ENCODE assay signal across 8 cellular contexts in the genomic region with DNA sequence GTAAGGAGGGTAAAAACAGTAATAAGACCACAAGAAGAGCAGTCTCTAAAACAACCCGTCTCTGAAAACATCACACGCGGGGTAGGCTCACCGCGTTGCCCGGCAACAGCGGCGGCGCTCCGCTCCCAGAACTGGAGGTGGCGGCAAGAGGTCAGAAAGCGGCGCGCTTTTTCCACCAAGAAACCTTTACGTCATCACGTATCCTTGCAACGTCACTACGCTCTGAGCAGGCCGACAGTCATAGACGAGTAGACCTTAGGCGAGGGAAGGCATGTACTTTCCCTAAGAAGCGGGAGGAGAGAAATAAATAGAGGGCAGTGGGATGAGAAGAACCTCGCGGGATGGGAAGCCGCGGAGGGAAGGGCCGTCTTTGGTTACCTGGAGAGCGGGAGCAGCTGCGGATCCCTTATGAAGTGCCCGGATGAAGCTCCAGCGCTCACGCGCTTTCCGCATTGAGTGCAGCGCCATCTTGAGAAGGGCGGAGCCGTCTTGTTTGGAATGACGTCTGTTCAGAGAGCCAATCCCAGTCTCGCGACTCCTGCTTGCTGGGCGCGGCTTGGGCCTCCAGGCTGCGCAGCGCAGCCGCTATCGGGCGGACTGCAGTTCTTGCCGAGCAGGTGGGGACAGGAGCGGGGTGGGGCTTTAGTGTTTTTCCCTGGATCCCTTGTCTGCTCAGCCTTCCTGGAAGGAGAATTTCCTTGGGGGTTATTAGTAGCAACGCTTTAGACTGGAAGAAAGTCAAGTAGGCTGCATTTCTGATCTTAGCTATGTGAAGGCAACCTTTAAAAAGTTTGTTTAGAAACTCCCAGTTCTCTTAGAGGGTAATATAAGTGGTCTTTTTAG. TPM values are rescaled to one million over a fixed set of nuclear protein-coding genes. Genes with fewer than 3 reads are reported as not detected.
DNase-seq lines count a peak whose midpoint lies in the region; ATAC-seq and TF ChIP-seq lines count a peak whose summit lies in the region.

A gene (minus strand): TSS at position 477 of the 843 bp plus-strand sequence. CDS start 9 bp downstream, at position 468.

- intact Hi-C loops in Panc1 (cut with micrococcal nuclease; ENCODE audit: unreplicated experiment) (no loop called here), esophagus squamous epithelium (cut with DNase I) (no loop called here)

- TSS peak; percentile 78 for BruUV-seq in Panc1 (replicated peaks; lab: Mats Ljungman, UMichigan)

- peaks cover 19% of the 10 kb centered on the region for H3K4me1 ChIP-seq in KMS-11 (ENCODE audit: low read depth, poor library complexity, severe bottlenecking)
- H3K4me1 ChIP-seq in Panc1 (ENCODE audit: control insufficient read depth, insufficient read depth, low read length), result no peaks in the 10 kb centered on the region
- peaks cover 3 to 55% (median 9%) of the 10 kb centered on the region in 3 donors for H3K4me1 ChIP-seq in esophagus squamous epithelium
- peaks cover 3 to 14% of the 10 kb centered on the region in 2 donors for H3K4me1 ChIP-seq in muscle layer of duodenum (ENCODE audit: control insufficient read depth in 1 of 2, insufficient read depth in 2 of 2, low read length in 2 of 2)

- no peaks in the 10 kb centered on the region for H4K20me1 ChIP-seq in KMS-11 (ENCODE audit: insufficient read depth)

- H3K27ac ChIP-seq in KMS-11 (peak within 1 kb of the TSS; percentile 99), Panc1 (ENCODE audit: low read length) (peak within 1 kb of the TSS; percentile 89), esophagus squamous epithelium (peak within 1 kb of the TSS; percentile 90 to 98 (median 96)), muscle layer of duodenum (ENCODE audit: low read length) (peak within 1 kb of the TSS; percentile 99)

- CTCF ChIA-PET in Panc1 (lab: Charles Lee), result interaction anchor here (0.7 kb wide), 1 partner anchor 88 kb away, joined by 3 read pairs; no protein-coding TSS in a partner anchor

- peak within 1 kb of the TSS; percentile 71 for H2AFZ ChIP-seq in KMS-11 (ENCODE audit: low read depth)

- no peak within 1 kb of the TSS for H3K4me3 Mint-ChIP-seq in activated T-cell treated with anti-CD3 and anti-CD28 coated beads, Interleukin-2, amount 50 U/mL, for 4 hours

- H3K79me2 ChIP-seq in KMS-11 (ENCODE audit: insufficient read depth, low read depth), result no peaks in the 10 kb centered on the region

- H3K36me3 ChIP-seq in KMS-11 (ENCODE audit: insufficient read depth), result no peaks in the 10 kb centered on the region
- H3K36me3 ChIP-seq in Panc1 (ENCODE audit: control insufficient read depth, insufficient read depth, low read length), result no peaks in the 10 kb centered on the region
- H3K36me3 ChIP-seq in esophagus squamous epithelium, result peaks cover 0 to 4% (median 0%) of the 10 kb centered on the region in 3 donors
- no peaks in the 10 kb centered on the region for H3K36me3 ChIP-seq in muscle layer of duodenum (ENCODE audit: control insufficient read depth in 1 of 2, insufficient read depth in 2 of 2, low read length in 2 of 2)

- no peak within 1 kb of the TSS for H3K4me3 ChIP-seq in KMS-11 (IDR thresholded peaks at IDR 0.05; ENCODE audit: insufficient read depth, low read depth, low read length)
- peak within 1 kb of the TSS; percentile 69 to 75 for H3K4me3 ChIP-seq in Panc1 (ENCODE audit: low read depth in 2 of 2, low read length in 2 of 2)
- H3K4me3 ChIP-seq in esophagus squamous epithelium, result peak within 1 kb of the TSS; percentile 34 to 71 (median 68)
- H3K4me3 ChIP-seq in muscle layer of duodenum (ENCODE audit: low read depth in 1 of 2, low read length in 2 of 2), result peak within 1 kb of the TSS; percentile 66 to 95

- 0 to 1% methylated on average over 17 to 44 of the region's 50 CpGs for WGBS in esophagus squamous epithelium, 2 donors

- peaks cover 29% of the 10 kb centered on the region for H3K4me1 Mint-ChIP-seq in activated T-cell treated with anti-CD3 and anti-CD28 coated beads, Interleukin-2, amount 50 U/mL, for 4 hours (ENCODE audit: low read depth)

- POLR2A ChIA-PET in Panc1 (lab: Charles Lee), result interaction anchor here (0.6 kb wide), 1 partner anchor 31 kb away, joined by 3 read pairs; no protein-coding TSS in a partner anchor

- H3K27me3 ChIP-seq in KMS-11 (ENCODE audit: insufficient read depth, low read depth), result no peaks in the 10 kb centered on the region
- no peaks in the 10 kb centered on the region for H3K27me3 ChIP-seq in Panc1 (ENCODE audit: control insufficient read depth, insufficient read depth, low read length)
- H3K27me3 ChIP-seq in esophagus squamous epithelium, result no peaks in the 10 kb centered on the region
- H3K27me3 ChIP-seq in muscle layer of duodenum (ENCODE audit: low read depth, low read length), result no peaks in the 10 kb centered on the region

- in situ Hi-C loops in Panc1 (cut with HindIII; ENCODE audit: low pct_unique_long_range_greater_than_20kb, low sequenced_read_pairs), result no loop called here

- H3K9me3 Mint-ChIP-seq in activated T-cell treated with anti-CD3 and anti-CD28 coated beads, Interleukin-2, amount 50 U/mL, for 4 hours, result no peaks in the 10 kb centered on the region

- ATAC-seq in GM21786 (IDR thresholded peaks at IDR 0.05; ENCODE audit: unreplicated experiment) (peak; percentile 94), Panc1 (peak; percentile 99)
- ATAC-seq in activated T-cell treated with anti-CD3 and anti-CD28 coated beads, Interleukin-2, amount 50 U/mL, for 4 hours, result peak; percentile 95 to 98

- H3K27me3 Mint-ChIP-seq in activated T-cell treated with anti-CD3 and anti-CD28 coated beads, Interleukin-2, amount 50 U/mL, for 4 hours (ENCODE audit: low read depth), result no peaks in the 10 kb centered on the region

- peak within 1 kb of the TSS; percentile 98 for H3K9ac ChIP-seq in KMS-11

- H3K9me3 ChIP-seq in Panc1 (ENCODE audit: control insufficient read depth, insufficient read depth, low read depth, low read length) (no peaks in the 10 kb centered on the region), esophagus squamous epithelium (no peaks in the 10 kb centered on the region), muscle layer of duodenum (ENCODE audit: control insufficient read depth in 1 of 2, low read length in 2 of 2) (no peaks in the 10 kb centered on the region)

- peak within 1 kb of the TSS; percentile 86 for H3K4me2 ChIP-seq in KMS-11

- DNase-seq in DMS79 treated with DMSO at 0.1 percent for 48 hours (lab: John Stamatoyannopoulos, UW) (peak; percentile 97), Panc1 (ENCODE audit: low read depth, low spot score) (peak; percentile 89), esophagus squamous epithelium (lab: John Stamatoyannopoulos, UW) (peak; percentile 78)
- peak; percentile 89 for DNase-seq in activated T-cell treated with anti-CD3 and anti-CD28 coated beads, Interleukin-2, amount 50 U/mL, for 4 hours
- peak; percentile 89 to 93 for DNase-seq in stimulated activated CD8-positive, alpha-beta memory T cell treated with anti-CD3 and anti-CD28 coated beads, Interleukin-7, amount 100 ng/mL, for 4 hours (ENCODE audit: low read depth in 2 of 2)

- peak in 3 of 4 donors; percentile 56 to 73 (median 72) for TF ChIP-seq POLR2A in esophagus squamous epithelium (IDR thresholded peaks at IDR 0.05)

- H3K36me3 Mint-ChIP-seq in activated T-cell treated with anti-CD3 and anti-CD28 coated beads, Interleukin-2, amount 50 U/mL, for 4 hours (ENCODE audit: insufficient read depth), result peaks cover 24% of the 10 kb centered on the region

- TF ChIP-seq CTCF in KMS-11 (conservative IDR thresholded peaks at IDR 0.05; ENCODE audit: low read depth, low read length) (no peak), Panc1 (IDR thresholded peaks at IDR 0.05) (no peak), esophagus squamous epithelium (IDR thresholded peaks at IDR 0.05) (peak in 2 of 6 experiments; percentile 3 to 14)

RNA-seq across cellular contexts. Expression of the gene that starts here (rescaled TPM):
- total RNA-seq in Panc1 (2021; ENCODE audit: unreplicated experiment) (6.6 TPM), esophagus squamous epithelium (10 to 100 TPM in 3 of 4 donors, 1 to 10 TPM in 1; 8.9 to 22.1 (median 12.8) TPM)
- polyA plus RNA-seq in Panc1 (2012; ENCODE audit: insufficient read length), result 6.2 TPM
- 10 to 100 TPM; 24.6 to 27.4 (median 24.8) TPM for total RNA-seq in activated T-cell treated with anti-CD3 and anti-CD28 coated beads, Interleukin-2, amount 50 U/mL, for 4 hours
